Comparison of ENCODE assay signal across 17 cellular contexts in the genomic region with DNA sequence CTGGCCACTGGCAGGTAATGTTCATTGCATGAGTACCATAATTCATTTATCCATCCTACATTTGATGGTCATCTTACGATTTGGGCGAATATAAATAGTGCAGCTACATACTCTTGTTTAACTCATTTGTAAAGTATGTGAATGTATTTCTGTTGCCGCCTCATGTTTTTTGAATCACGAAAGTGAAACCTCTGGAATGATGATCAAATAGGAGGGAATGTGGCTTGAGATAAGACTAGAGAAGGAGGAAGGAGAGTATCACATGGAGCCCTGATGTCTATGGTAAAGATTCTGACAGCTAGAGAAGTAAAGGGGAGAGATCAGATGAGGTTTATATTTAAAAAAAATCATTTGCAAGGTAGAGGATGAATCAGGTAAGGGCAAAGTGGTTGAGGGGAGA. TPM values are rescaled to one million over a fixed set of nuclear protein-coding genes. Genes with fewer than 3 reads are reported as not detected.
DNase-seq lines count a peak whose midpoint lies in the region; ATAC-seq and TF ChIP-seq lines count a peak whose summit lies in the region.
"Had no signal": no experiment of that assay in that cellular context is flagged by ENCODE, and none has a peak within 500 bp of the region (broad histone marks: within the 10 kb centered on the region; RNA-seq: fewer than 3 reads in every experiment).

No MANE protein-coding gene starts in this region.

- H3K4me1 Mint-ChIP-seq in nephron progenitor cell = peaks cover 10% of the 10 kb centered on the region

- intact Hi-C loops in left ventricle myocardium inferior (cut with micrococcal nuclease) = no loop called here

- peaks cover 54% of the 10 kb centered on the region for H3K36me3 Mint-ChIP-seq in nephron progenitor cell (ENCODE audit: low read depth)

- ATAC-seq in GM21717 (IDR thresholded peaks at IDR 0.05; ENCODE audit: unreplicated experiment) (no peak), GM19455 (IDR thresholded peaks at IDR 0.05; ENCODE audit: unreplicated experiment) (no peak)

- H3K27ac Mint-ChIP-seq in nephron progenitor cell = peak overlapping the region; percentile 0

- in situ Hi-C loops in astrocyte of the spinal cord (cut with HindIII; ENCODE audit: low sequenced_read_pairs) = no loop called here

- peaks cover 83% of the 10 kb centered on the region for H3K36me3 ChIP-seq in left ventricle myocardium inferior

- H3K9me3 ChIP-seq in left ventricle myocardium inferior (replicated peaks) = no peaks in the 10 kb centered on the region
- H3K9me3 ChIP-seq: Peyer's patch, prostate gland had no signal

- H3K4me3 Mint-ChIP-seq in nephron progenitor cell = no peak overlapping the region

- H3K9me3 Mint-ChIP-seq in nephron progenitor cell = no peaks in the 10 kb centered on the region
- H3K9me3 Mint-ChIP-seq: brain had no signal

- H3K4me1 ChIP-seq in left ventricle myocardium inferior = no peaks in the 10 kb centered on the region
- H3K4me1 ChIP-seq: Peyer's patch, prostate gland had no signal

- DNase-seq in AG09309 (ENCODE audit: low read depth) = peak; percentile 37
- peak; percentile 80 for DNase-seq in HCEC 1CT
- peak; percentile 81 for DNase-seq in astrocyte of the spinal cord (ENCODE audit: low read depth, low spot score)
- no peak for DNase-seq in nephron progenitor cell
- no peak for DNase-seq in inferior parietal cortex (ENCODE audit: extremely low spot score)
- no peak for DNase-seq in left ventricle myocardium inferior
- DNase-seq: activated T-cell treated with anti-CD3 and anti-CD28 coated beads, Interleukin-2, amount 50 U/mL, for 48 hours; kidney glomerular epithelial cell; NCI-H1930; NCI-H526 treated with DMSO at 0.1 percent for 48 hours; Peyer's patch; T-helper 1 cell had no signal

- no peaks in the 10 kb centered on the region for H3K27me3 ChIP-seq in left ventricle myocardium inferior (ENCODE audit: low read depth)
- H3K27me3 ChIP-seq: Peyer's patch had no signal

- no peaks in the 10 kb centered on the region for H3K27me3 Mint-ChIP-seq in nephron progenitor cell (ENCODE audit: low read depth, poor library complexity)
- H3K27me3 Mint-ChIP-seq: brain had no signal

- no peak overlapping the region for H3K4me3 ChIP-seq in AG09309 (ENCODE audit: control insufficient read depth, low read depth, low read length)
- no peak overlapping the region for H3K4me3 ChIP-seq in astrocyte of the spinal cord (ENCODE audit: low read depth, low read length)
- H3K4me3 ChIP-seq in left ventricle myocardium inferior = no peak overlapping the region
- H3K4me3 ChIP-seq: Peyer's patch, prostate gland had no signal

- H3K27ac ChIP-seq in left ventricle myocardium inferior (replicated peaks) = no peak overlapping the region
- H3K27ac ChIP-seq: Peyer's patch, prostate gland had no signal

- TF ChIP-seq CTCF in AG09309 (IDR thresholded peaks at IDR 0.05; ENCODE audit: control insufficient read depth, insufficient read depth, low read depth, low read length, missing control alignments) (no peak), astrocyte of the spinal cord (IDR thresholded peaks at IDR 0.05; ENCODE audit: low read depth, low read length) (no peak), nephron progenitor cell (IDR thresholded peaks at IDR 0.05) (no peak), left ventricle myocardium inferior (IDR thresholded peaks at IDR 0.05; ENCODE audit: borderline replicate concordance) (no peak)

RNA-seq across cellular contexts. Expression of a gene that starts 8.0 kb away (rescaled TPM):
- 25.4 TPM for total RNA-seq in left ventricle myocardium inferior

RNA-seq across cellular contexts. Expression of a gene that starts 15.5 kb away (rescaled TPM):
- 75.6 TPM for total RNA-seq in left ventricle myocardium inferior

RNA-seq across cellular contexts. Expression of a gene that starts 52.4 kb away (rescaled TPM):
- total RNA-seq in left ventricle myocardium inferior = not detected
- total RNA-seq: MCF 10A had no signal

Comparison
In these comparisons a context has a peak if more than half of its experiments do, and no peak if none do; other contexts are left out.
1. DNase-seq: peak in AG09309 (single experiment), HCEC 1CT (single experiment) and astrocyte of the spinal cord (single experiment); none in nephron progenitor cell (single experiment), inferior parietal cortex (single experiment) and left ventricle myocardium inferior (single experiment).